ENCODE assay signal across 17 cellular contexts in genomic region chr22:37211853-37212173, GRCh38. TPM values are rescaled to one million over a fixed set of nuclear protein-coding genes. Genes with fewer than 3 reads are reported as not detected.
DNase-seq lines count a peak whose midpoint lies in the region; ATAC-seq and TF ChIP-seq lines count a peak whose summit lies in the region.
"Had no signal": no experiment of that assay in that cellular context is flagged by ENCODE, and none has a peak within 500 bp of the region (broad histone marks: within the 10 kb centered on the region; RNA-seq: fewer than 3 reads in every experiment).

No MANE protein-coding gene starts in this region.

- no peaks in the 10 kb centered on the region; the same call in 1 of the 2 replicates for H3K4me1 ChIP-seq in iPS-20b (ENCODE audit: insufficient read depth, low read length)
- H3K4me1 ChIP-seq: thyroid gland had no signal

- H3K27me3 ChIP-seq in WERI-Rb-1 (ENCODE audit: insufficient read depth, low read depth, severe bottlenecking) (no peaks in the 10 kb centered on the region), iPS-20b (ENCODE audit: insufficient read depth, low read length) (peaks cover 18% of the 10 kb centered on the region)
- H3K27me3 ChIP-seq: thyroid gland had no signal

- peak overlapping the region; percentile 28 for H3K27ac ChIP-seq in WERI-Rb-1
- H3K27ac ChIP-seq in iPS-20b (ENCODE audit: low read length) = no peak overlapping the region
- H3K27ac ChIP-seq: HL-60, skin epidermis, thyroid gland, VCaP had no signal

- H3K9ac ChIP-seq in iPS-20b (ENCODE audit: low read depth, low read length) = no peak overlapping the region; the same call in 1 of the 2 replicates

- no peak for TF ChIP-seq CTCF in WERI-Rb-1 (IDR thresholded peaks at IDR 0.05; ENCODE audit: low read depth, low read length)

- in situ Hi-C loops in G401 (cut with HindIII; ENCODE audit: low sequenced_read_pairs) = no loop called here

- H3K36me3 ChIP-seq in WERI-Rb-1 (no peaks in the 10 kb centered on the region), iPS-20b (ENCODE audit: insufficient read depth, low read depth, low read length) (no peaks in the 10 kb centered on the region)
- H3K36me3 ChIP-seq: thyroid gland had no signal

- intact Hi-C loops in sciatic nerve (cut with DNase I) = no loop called here

- H3K9me3 ChIP-seq in WERI-Rb-1 (ENCODE audit: severe bottlenecking) (no peaks in the 10 kb centered on the region), iPS-20b (ENCODE audit: insufficient read depth, low read depth, low read length) (no peaks in the 10 kb centered on the region)
- H3K9me3 ChIP-seq: thyroid gland had no signal

- H3K4me3 ChIP-seq in WERI-Rb-1 (ENCODE audit: low read depth, low read length) (no peak overlapping the region), iPS-20b (ENCODE audit: low read length) (peak overlapping the region; percentile 58; the same call in 1 of the 2 replicates)
- H3K4me3 ChIP-seq: skin epidermis, thyroid gland had no signal

- ATAC-seq in sciatic nerve = no peak
- ATAC-seq: esophagus mucosa had no signal

- DNase-seq in G401 (ENCODE audit: low spot score) (peak; percentile 17), WERI-Rb-1 (no peak), sciatic nerve (ENCODE audit: low spot score) (peak; percentile 42), HuH-7.5 (ENCODE audit: low spot score) (no peak), cerebellar cortex (ENCODE audit: low spot score) (no peak), hepatic stellate cell (ENCODE audit: low spot score) (no peak)
- DNase-seq: activated CD4-positive, alpha-beta T cell treated with anti-CD3 and anti-CD28 coated beads, Interleukin-2, amount 50 U/mL, for 48 hours; activated effector memory CD4-positive, alpha-beta T cell treated with Interleukin-2 at 50 U/mL for 16 hours; effector memory CD4-positive, alpha-beta T cell; NCI-H2029 had no signal

RNA-seq across cellular contexts. Expression of gene SSTR3, which starts 0.5 kb away (rescaled TPM):
- total RNA-seq in G401 (2014; rRNA removed; shearing (Covaris generic)) = not detected in 2 replicates
- total RNA-seq in sciatic nerve = not detected
- total RNA-seq: esophagus mucosa, lung microvascular endothelial cell had no signal

RNA-seq across cellular contexts. Expression of gene C1QTNF6, which starts 23.8 kb away (rescaled TPM):
- 5.0 and 6.7 TPM in 2 replicates for total RNA-seq in G401 (2014; rRNA removed; shearing (Covaris generic))
- 7.8 TPM for total RNA-seq in sciatic nerve

RNA-seq across cellular contexts. Expression of gene RAC2, which starts 32.3 kb away (rescaled TPM):
- not detected in 2 replicates for total RNA-seq in G401 (2014; rRNA removed; shearing (Covaris generic))
- 18.9 TPM for total RNA-seq in sciatic nerve

Comparison
In these comparisons a context has a peak if more than half of its experiments do, and no peak if none do; other contexts are left out.
1. DNase-seq: peak in G401 (single experiment) and sciatic nerve (single experiment); none in WERI-Rb-1 (single experiment), HuH-7.5 (single experiment), cerebellar cortex (single experiment) and hepatic stellate cell (single experiment).
2. RNA of gene RAC2, which starts 32.3 kb away (total RNA-seq): 18.9 TPM in sciatic nerve (single experiment); not detected in G401; every median in the first group is over 10 times any median in the second.